23 cellular contexts compared by ENCODE assay signal in the genomic region with DNA sequence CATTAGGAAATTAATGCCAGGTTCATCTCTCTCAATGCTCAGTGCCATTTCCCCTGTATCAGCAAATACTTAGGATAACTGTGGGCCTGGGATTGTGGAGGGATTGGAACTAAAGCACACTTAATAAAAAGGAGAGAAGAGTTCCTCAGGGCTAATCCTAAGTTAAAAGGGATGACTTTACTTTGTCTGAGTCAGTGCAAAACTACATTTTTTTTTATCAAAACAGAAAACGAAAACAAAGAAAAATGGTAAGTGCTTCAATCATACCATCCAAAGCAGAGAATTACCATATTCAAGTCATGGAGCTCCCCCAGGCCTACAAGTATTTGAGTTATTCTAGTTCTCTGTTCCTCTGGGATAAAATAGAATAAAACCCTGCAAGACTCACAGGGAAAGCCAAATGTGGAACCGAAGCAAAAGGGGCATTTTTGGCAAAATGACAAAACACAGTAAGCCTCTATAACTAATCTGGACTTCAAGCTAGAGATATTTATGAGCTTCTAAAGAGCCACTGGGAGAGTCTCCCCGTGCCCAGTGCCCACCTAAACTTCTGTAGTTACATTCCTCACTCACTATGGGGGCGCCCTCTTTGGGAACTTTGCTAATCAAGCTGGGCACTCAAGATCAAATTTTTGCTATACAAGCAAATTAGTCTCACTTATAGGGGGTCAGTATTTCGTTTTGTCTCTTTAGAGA. TPM values are rescaled to one million over a fixed set of nuclear protein-coding genes. Genes with fewer than 3 reads are reported as not detected.
A peak's percentile ranks its signal among the peaks of the same experiment; 100 is the strongest.
DNase-seq lines count a peak whose midpoint lies in the region; TF ChIP-seq lines count a peak whose summit lies in the region.
"Had no signal": no experiment of that assay in that cellular context is flagged by ENCODE, and none has a peak within 500 bp of the region (broad histone marks: within the 10 kb centered on the region; RNA-seq: fewer than 3 reads in every experiment).

No MANE protein-coding gene starts in this region.

- no peak overlapping the region for H2BK120ac ChIP-seq in neuronal stem cell (ENCODE audit: low read depth, low read length)

- H3K18ac ChIP-seq in neuronal stem cell (ENCODE audit: low read length), result no peak overlapping the region

- H4K8ac ChIP-seq in neuronal stem cell (ENCODE audit: low read depth, low read length), result no peak overlapping the region

- H3K27me3 ChIP-seq in GM23248 (replicated peaks; ENCODE audit: insufficient read depth), result no peaks in the 10 kb centered on the region
- no peaks in the 10 kb centered on the region for H3K27me3 ChIP-seq in PC-9 (ENCODE audit: insufficient read depth, low read depth)
- no peaks in the 10 kb centered on the region for H3K27me3 ChIP-seq in neuronal stem cell (ENCODE audit: control insufficient read depth in 3 of 3, insufficient read depth in 3 of 3, low read depth in 1 of 3, low read length in 3 of 3)
- no peaks in the 10 kb centered on the region for H3K27me3 ChIP-seq in sigmoid colon
- H3K27me3 ChIP-seq: BLaER1, tibial artery had no signal

- H3K27ac ChIP-seq in GM23248 (peak overlapping the region; percentile 88), PC-9 (peak overlapping the region; percentile 51; the same call in 1 of the 2 replicates), neuronal stem cell (replicated peaks; ENCODE audit: low read length) (no peak overlapping the region), sigmoid colon (no peak overlapping the region)
- H3K27ac ChIP-seq: BLaER1, HL-60, tibial artery had no signal

- DNase-seq in GM23248 (peak; percentile 63), PC-9 (no peak), choroid plexus epithelial cell (ENCODE audit: low read depth) (peak; percentile 40), neuronal stem cell (ENCODE audit: low spot score) (no peak), hippocampal formation (lab: John Stamatoyannopoulos, UW) (no peak), nephron progenitor cell (no peak), sigmoid colon (no peak), T1000 (lab: John Stamatoyannopoulos, UW) (no peak)
- DNase-seq: activated CD4-positive, alpha-beta memory T cell treated with anti-CD3 and anti-CD28 coated beads, Interleukin-2, amount 10 ng/mL, durations not matched to agents 7 days and 5 days; effector memory CD8-positive, alpha-beta T cell; glutamatergic neuron; HCEC 1CT; Karpas-422; kidney glomerular epithelial cell; NCI-H1930; NCI-H774; SHP77 treated with DMSO at 0.1 percent for 48 hours; stimulated activated CD4-positive, alpha-beta T cell treated with anti-CD3 and anti-CD28 coated beads, Interleukin-2, amount 100 ng/mL, for 24 hours; stimulated activated CD8-positive, alpha-beta memory T cell treated with anti-CD3 and anti-CD28 coated beads, Interleukin-4, amount 100 ng/mL, for 48 hours; tibial artery had no signal

- WGBS in GM23248 (ENCODE audit: low coverage in 1 of 2, low lambda C conversion rate in 2 of 2, missing lambda C conversion rate in 2 of 2), 2 experiments, result 50 to 53% methylated on average over 5 of the region's 5 CpGs
- WGBS in neuronal stem cell (ENCODE audit: extremely low coverage in 2 of 2, insufficient read length in 2 of 2, insufficient replicate concordance in 1 of 2), 2 donors, result no CpG with 5 or more reads among the region's 5 CpGs
- 83% methylated on average over 5 of the region's 5 CpGs for WGBS in sigmoid colon, 2 donors

- H3F3A ChIP-seq in GM23248 (ENCODE audit: insufficient read depth) (peaks cover 34% of the 10 kb centered on the region), PC-9 (ENCODE audit: insufficient read depth, low read depth) (no peaks in the 10 kb centered on the region; the same call in 1 of the 2 replicates)

- no peaks in the 10 kb centered on the region for H3K9me3 ChIP-seq in GM23248 (ENCODE audit: low read depth)
- H3K9me3 ChIP-seq in PC-9 (ENCODE audit: insufficient read depth, low read depth), result no peaks in the 10 kb centered on the region
- H3K9me3 ChIP-seq in neuronal stem cell (replicated peaks in 1 of 2; ENCODE audit: control insufficient read depth in 2 of 2, insufficient read depth in 1 of 2, low read depth in 1 of 2, low read length in 2 of 2), result no peaks in the 10 kb centered on the region
- no peaks in the 10 kb centered on the region for H3K9me3 ChIP-seq in sigmoid colon
- H3K9me3 ChIP-seq: BLaER1, tibial artery had no signal

- H2AFZ ChIP-seq in GM23248 (0 out of 2 replicates have a peak overlapping the region, but pooled peaks have one; percentile 25), PC-9 (peak overlapping the region; percentile 33; the same call in 1 of the 2 replicates), neuronal stem cell (ENCODE audit: low read length) (peak overlapping the region; percentile 43)

- H3K4me3 Mint-ChIP-seq in nephron progenitor cell, result no peak overlapping the region
- H3K4me3 Mint-ChIP-seq: activated CD4-positive, alpha-beta memory T cell treated with anti-CD3 and anti-CD28 coated beads, Interleukin-2, amount 10 ng/mL, durations not matched to agents 7 days and 5 days; effector memory CD8-positive, alpha-beta T cell had no signal

- H3K36me3 ChIP-seq in GM23248 (ENCODE audit: low read depth) (no peaks in the 10 kb centered on the region), PC-9 (ENCODE audit: low read depth) (no peaks in the 10 kb centered on the region), neuronal stem cell (replicated peaks in 1 of 2; ENCODE audit: control insufficient read depth in 2 of 2, insufficient read depth in 2 of 2, low read length in 2 of 2) (no peaks in the 10 kb centered on the region), sigmoid colon (no peaks in the 10 kb centered on the region)
- H3K36me3 ChIP-seq: BLaER1, tibial artery had no signal

- CTCF ChIA-PET in PC-9 (lab: Charles Lee), result no interaction called here

- H3K9ac ChIP-seq in GM23248 (peak overlapping the region; percentile 15), neuronal stem cell (ENCODE audit: low read depth, low read length, poor library complexity) (no peak overlapping the region)
- H3K9ac ChIP-seq: BLaER1 had no signal

- H3K4me2 ChIP-seq in GM23248 (ENCODE audit: unreplicated experiment) (peak overlapping the region; percentile 85), PC-9 (no peak overlapping the region), neuronal stem cell (ENCODE audit: insufficient read depth, low read length, poor library complexity, severe bottlenecking) (no peak overlapping the region)
- H3K4me2 ChIP-seq: BLaER1 had no signal

- H2BK5ac ChIP-seq in neuronal stem cell (ENCODE audit: low read length), result no peak overlapping the region

- no peak overlapping the region for H2BK15ac ChIP-seq in neuronal stem cell (ENCODE audit: low read length)

- H3K27me3 Mint-ChIP-seq in nephron progenitor cell (ENCODE audit: low read depth, poor library complexity), result peaks cover 6% of the 10 kb centered on the region

- H3K36me3 Mint-ChIP-seq in nephron progenitor cell (ENCODE audit: low read depth), result no peaks in the 10 kb centered on the region

- H3K27ac Mint-ChIP-seq in nephron progenitor cell, result no peak overlapping the region
- H3K27ac Mint-ChIP-seq: activated CD4-positive, alpha-beta memory T cell treated with anti-CD3 and anti-CD28 coated beads, Interleukin-2, amount 10 ng/mL, durations not matched to agents 7 days and 5 days; activated T-helper 2 cell treated with anti-CD3 and anti-CD28 coated beads, Interferon-gamma antibody, Interleukin-2, Interleukin-4, amounts not matched to agents 10 μg/mL and 5 μg/mL and 100 μg/mL, durations not matched to agents 14 hours and 24 hours and 36 hours; effector memory CD8-positive, alpha-beta T cell had no signal

- H3K79me2 ChIP-seq in GM23248 (ENCODE audit: insufficient read depth) (no peaks in the 10 kb centered on the region), PC-9 (ENCODE audit: low read depth) (no peaks in the 10 kb centered on the region)

- in situ Hi-C loops in GM23248 (cut with MboI), result no loop called here

- intact Hi-C loops in PC-9 (cut with micrococcal nuclease; ENCODE audit: unreplicated experiment), result no loop called here
- intact Hi-C loops in sigmoid colon (cut with DNase I), result no loop called here

- no peak for TF ChIP-seq POLR2A in sigmoid colon (IDR thresholded peaks at IDR 0.05)

- POLR2A ChIA-PET in PC-9 (lab: Charles Lee; ENCODE audit: unreplicated experiment), result no interaction called here

- H3K4me1 Mint-ChIP-seq in nephron progenitor cell, result peaks cover 18% of the 10 kb centered on the region
- H3K4me1 Mint-ChIP-seq: activated CD4-positive, alpha-beta memory T cell treated with anti-CD3 and anti-CD28 coated beads, Interleukin-2, amount 10 ng/mL, durations not matched to agents 7 days and 5 days had no signal

- no TSS peak for BruUV-seq in PC-9 (replicated peaks; lab: Mats Ljungman, UMichigan)

- H3K14ac ChIP-seq in neuronal stem cell (ENCODE audit: low read length), result no peak overlapping the region

- H3K4me3 ChIP-seq in GM23248 (peak overlapping the region; percentile 33; the same call in 1 of the 2 replicates), PC-9 (no peak overlapping the region), choroid plexus epithelial cell (ENCODE audit: low read depth, low read length) (no peak overlapping the region), neuronal stem cell (ENCODE audit: low read length in 2 of 2) (no peak overlapping the region), sigmoid colon (no peak overlapping the region)
- H3K4me3 ChIP-seq: BLaER1, tibial artery had no signal

- H3K79me1 ChIP-seq in neuronal stem cell (ENCODE audit: low read depth, low read length), result no peaks in the 10 kb centered on the region

- no peak for TF ChIP-seq EP300 in sigmoid colon (IDR thresholded peaks at IDR 0.05)

- no peaks in the 10 kb centered on the region for H3K9me3 Mint-ChIP-seq in nephron progenitor cell
- H3K9me3 Mint-ChIP-seq: activated CD4-positive, alpha-beta memory T cell treated with anti-CD3 and anti-CD28 coated beads, Interleukin-2, amount 10 ng/mL, durations not matched to agents 7 days and 5 days; activated T-helper 2 cell treated with anti-CD3 and anti-CD28 coated beads, Interferon-gamma antibody, Interleukin-2, Interleukin-4, amounts not matched to agents 10 μg/mL and 5 μg/mL and 100 μg/mL, durations not matched to agents 14 hours and 24 hours and 36 hours; effector memory CD8-positive, alpha-beta T cell had no signal

- no peak overlapping the region for H2AK5ac ChIP-seq in neuronal stem cell (ENCODE audit: low read depth, low read length)

- no peak overlapping the region for H3K4ac ChIP-seq in neuronal stem cell (ENCODE audit: low read length)

- TF ChIP-seq CTCF in PC-9 (conservative IDR thresholded peaks at IDR 0.05) (no peak), choroid plexus epithelial cell (conservative IDR thresholded peaks at IDR 0.05; ENCODE audit: low read depth, low read length) (no peak), nephron progenitor cell (IDR thresholded peaks at IDR 0.05) (no peak), sigmoid colon (IDR thresholded peaks at IDR 0.05) (no peak)

- H4K91ac ChIP-seq in neuronal stem cell (ENCODE audit: low read depth, low read length, poor library complexity), result no peak overlapping the region

- no peaks in the 10 kb centered on the region for H3K9me2 ChIP-seq in GM23248 (ENCODE audit: insufficient read depth)
- H3K9me2 ChIP-seq in PC-9 (ENCODE audit: insufficient read depth), result no peaks in the 10 kb centered on the region

- H2BK12ac ChIP-seq in neuronal stem cell (ENCODE audit: low read length), result no peak overlapping the region

- H3K4me1 ChIP-seq in GM23248 (ENCODE audit: insufficient read depth) (peaks cover 36% of the 10 kb centered on the region), PC-9 (replicated peaks; ENCODE audit: insufficient read depth) (peaks cover 13% of the 10 kb centered on the region; the same call in 1 of the 2 replicates), neuronal stem cell (ENCODE audit: control insufficient read depth in 2 of 2, insufficient read depth in 1 of 2, low read depth in 1 of 2, low read length in 2 of 2) (no peaks in the 10 kb centered on the region), sigmoid colon (no peaks in the 10 kb centered on the region)
- H3K4me1 ChIP-seq: BLaER1, tibial artery had no signal

- H3K23ac ChIP-seq in neuronal stem cell (ENCODE audit: low read depth, low read length, poor library complexity), result no peak overlapping the region

- H4K20me1 ChIP-seq in GM23248 (ENCODE audit: insufficient read depth) (no peaks in the 10 kb centered on the region), PC-9 (ENCODE audit: insufficient read depth) (no peaks in the 10 kb centered on the region)
- H4K20me1 ChIP-seq: BLaER1 had no signal

RNA-seq across cellular contexts. Expression of a gene that starts 53.4 kb away (rescaled TPM):
- total RNA-seq in GM23248 (2014; rRNA removed; shearing (Covaris generic)), result 14.5 and 17.9 TPM in 2 replicates
- 30.5 and 30.6 TPM in 2 replicates for polyA plus RNA-seq in GM23248 (2016; fragmentation: Nextera tagmentation; extraction: Ambion mirVana)
- 139 and 156 TPM in 2 replicates for total RNA-seq in PC-9 (2021)
- 107 TPM for polyA plus RNA-seq in neuronal stem cell (2013, experiment 1 of 2)
- polyA plus RNA-seq in neuronal stem cell (2013, experiment 2 of 2), result 114 TPM
- 1,000 to 10,000 TPM; 1,233 to 1,991 (median 1,564) TPM for total RNA-seq in sigmoid colon
- polyA plus RNA-seq in sigmoid colon, result 10 to 100 TPM; 40.7 to 72.1 (median 71.5) TPM

Comparison
In these comparisons a context has a peak if more than half of its experiments do, and no peak if none do; other contexts are left out.
1. DNase-seq: peak in GM23248 (single experiment) and choroid plexus epithelial cell (single experiment); none in PC-9 (0 of 2), neuronal stem cell (single experiment), hippocampal formation (0 of 2), nephron progenitor cell (single experiment), sigmoid colon (single experiment) and T1000 (single experiment).
2. H3K27ac ChIP-seq: peak in GM23248 (single experiment) and PC-9 (single experiment); none in neuronal stem cell (single experiment) and sigmoid colon (0 of 4).
3. Peak in every context shown above with its lines, with median percentiles within 50 percentile points of each other: H2AFZ ChIP-seq.